Comparison of ENCODE assay signal across 22 cellular contexts in the genomic region with DNA sequence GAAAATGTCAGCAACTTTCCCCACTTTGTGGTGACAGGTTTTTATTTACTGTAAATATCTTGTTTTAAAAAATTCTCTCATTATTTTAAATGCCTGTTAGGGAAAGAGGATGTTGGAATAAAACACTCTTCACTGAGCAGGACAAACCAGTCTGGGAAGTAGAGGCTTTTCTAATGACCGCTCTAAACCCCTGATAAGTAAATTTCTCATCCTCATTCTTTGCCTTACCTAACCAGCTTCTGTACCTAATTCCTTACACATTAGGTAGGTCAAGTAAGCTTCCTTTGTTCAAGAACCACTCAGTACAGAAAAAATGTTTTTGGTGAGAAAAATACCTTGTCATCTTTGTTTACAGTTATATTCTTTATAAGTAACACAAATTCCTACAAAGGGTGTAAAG.
"Had no signal": no experiment of that assay in that cellular context is flagged by ENCODE, and none has a peak within 500 bp of the region (broad histone marks: within the 10 kb centered on the region; RNA-seq: fewer than 3 reads in every experiment).

No MANE protein-coding gene starts in this region.

- H3K4me3 ChIP-seq: Peyer's patch, SJCRH30 had no signal

- ATAC-seq: PC-3, Right ventricle myocardium inferior, SK-N-SH treated with all-trans-retinoic acid at 6 μM for 48 hours had no signal

- H3K27ac ChIP-seq: HL-60, Peyer's patch, SJCRH30 had no signal

- DNase-seq: KBM-7, MV-4-11, NCI-H1048, NCI-H1105, NCI-H1417, NCI-H1436 treated with DMSO at 0.1 percent for 48 hours, NCI-H1694, NCI-H187 treated with DMSO at 0.1 percent for 48 hours, NCI-H2029 treated with DMSO at 0.1 percent for 48 hours, NCI-H2171 treated with DMSO at 0.1 percent for 48 hours, NCI-H345, NCI-H446 treated with DMSO at 0.1 percent for 48 hours, NCI-H524, NCI-H69, NCI-H774, PC-3, Peyer's patch, SHP77 treated with DMSO at 0.1 percent for 48 hours, SJCRH30 had no signal
